Comparison of ENCODE assay signal across 11 cellular contexts in the genomic region with DNA sequence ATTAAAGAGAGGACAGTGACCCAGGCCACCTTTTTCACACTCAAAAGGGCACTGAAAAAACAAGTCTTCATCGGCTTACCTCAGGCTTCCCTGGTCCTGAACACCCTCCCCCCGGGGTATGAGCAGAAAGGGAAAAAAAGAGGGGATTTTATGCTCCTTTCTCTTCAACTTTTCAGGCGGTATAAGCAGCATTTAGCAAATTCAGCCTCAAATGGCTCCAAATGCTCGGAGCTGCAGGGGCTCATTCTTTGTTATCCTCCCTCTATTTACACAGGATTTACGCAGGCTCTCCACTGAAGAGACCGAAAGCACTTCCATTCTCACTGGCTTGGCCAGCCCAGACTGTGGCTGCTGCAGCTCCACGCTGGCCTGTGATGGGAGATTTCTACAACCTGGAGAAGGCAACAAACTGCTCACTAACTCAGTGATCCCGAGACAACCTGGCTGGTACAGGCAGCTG. TPM values are rescaled to one million over a fixed set of nuclear protein-coding genes. Genes with fewer than 3 reads are reported as not detected.
DNase-seq lines count a peak whose midpoint lies in the region; ATAC-seq and TF ChIP-seq lines count a peak whose summit lies in the region.
"Had no signal": no experiment of that assay in that cellular context is flagged by ENCODE, and none has a peak within 500 bp of the region (broad histone marks: within the 10 kb centered on the region; RNA-seq: fewer than 3 reads in every experiment).

No MANE protein-coding gene starts in this region.

- no peak overlapping the region for H3K27ac Mint-ChIP-seq in natural killer cell
- H3K27ac Mint-ChIP-seq: activated T-cell treated with anti-CD3 and anti-CD28 coated beads, Interleukin-2, amount 50 U/mL, for 24 hours had no signal

- no peak overlapping the region for H3K27ac ChIP-seq in mammary epithelial cell (ENCODE audit: insufficient read depth, low read depth, low read length)
- H3K27ac ChIP-seq: VCaP had no signal

- H3K36me3 ChIP-seq in NT2/D1 (ENCODE audit: insufficient read depth, insufficient read length, low read length) (no peaks in the 10 kb centered on the region), mammary epithelial cell (ENCODE audit: insufficient read depth, low read length) (peaks cover 1% of the 10 kb centered on the region)
- H3K36me3 ChIP-seq: uterus had no signal

- H3K9ac ChIP-seq in NT2/D1 (ENCODE audit: insufficient read length, low read depth), result peak overlapping the region; percentile 47
- no peak overlapping the region for H3K9ac ChIP-seq in mammary epithelial cell (ENCODE audit: insufficient read depth, low read length)

- H3K79me2 ChIP-seq in mammary epithelial cell (ENCODE audit: insufficient read depth, low read length), result no peaks in the 10 kb centered on the region

- H4K20me1 ChIP-seq in mammary epithelial cell (ENCODE audit: insufficient read depth, low read length), result no peaks in the 10 kb centered on the region

- in situ Hi-C loops in mammary epithelial cell (cut with MboI; ENCODE audit: low sequenced_read_pairs in 2 of 2), result no loop called here

- ATAC-seq in natural killer cell, result no peak

- no peak overlapping the region for H2AFZ ChIP-seq in mammary epithelial cell (ENCODE audit: low read depth, low read length)

- H3K4me3 Mint-ChIP-seq in natural killer cell, result no peak overlapping the region
- H3K4me3 Mint-ChIP-seq: activated T-cell treated with anti-CD3 and anti-CD28 coated beads, Interleukin-2, amount 50 U/mL, for 24 hours had no signal

- no peaks in the 10 kb centered on the region for H3K27me3 ChIP-seq in NT2/D1 (ENCODE audit: insufficient read depth, insufficient read length)
- no peaks in the 10 kb centered on the region for H3K27me3 ChIP-seq in mammary epithelial cell (ENCODE audit: insufficient read depth, low read length)
- H3K27me3 ChIP-seq: uterus had no signal

- peaks cover 2% of the 10 kb centered on the region for H3K4me1 ChIP-seq in NT2/D1 (ENCODE audit: insufficient read depth, insufficient read length)
- H3K4me1 ChIP-seq in mammary epithelial cell (ENCODE audit: insufficient read depth, low read length), result peaks cover 14% of the 10 kb centered on the region

- H3K4me1 Mint-ChIP-seq in natural killer cell, result no peaks in the 10 kb centered on the region

- H3K4me3 ChIP-seq in NT2/D1 (ENCODE audit: insufficient read length, low read depth), result no peak overlapping the region
- no peak overlapping the region for H3K4me3 ChIP-seq in mammary epithelial cell (replicated peaks in 1 of 3; ENCODE audit: insufficient read depth in 1 of 3, low read depth in 2 of 3, low read length in 3 of 3)
- H3K4me3 ChIP-seq: uterus had no signal

- 98% methylated on average over 7 of the region's 8 CpGs for WGBS in mammary epithelial cell (ENCODE audit: low coverage, missing lambda C conversion rate)

- no peaks in the 10 kb centered on the region for H3K36me3 Mint-ChIP-seq in natural killer cell

- TF ChIP-seq CTCF in mammary epithelial cell (conservative IDR thresholded peaks at IDR 0.05 in 1 of 2, IDR thresholded peaks at IDR 0.05 in 1 of 2; ENCODE audit: extremely low read depth in 1 of 2, insufficient read depth in 1 of 2, low read depth in 1 of 2, low read length in 2 of 2) (no peak), natural killer cell (IDR thresholded peaks at IDR 0.05) (no peak)

- dilution Hi-C loops in mammary epithelial cell (cut with HindIII; ENCODE audit: low sequenced_read_pairs), result no loop called here

- no peak overlapping the region for H3K4me2 ChIP-seq in mammary epithelial cell (ENCODE audit: insufficient read depth, low read depth, low read length)

- H3K9me3 Mint-ChIP-seq in natural killer cell, result peaks cover 0 to 10% of the 10 kb centered on the region in 2 donors
- H3K9me3 Mint-ChIP-seq: activated T-cell treated with anti-CD3 and anti-CD28 coated beads, Interleukin-2, amount 50 U/mL, for 24 hours had no signal

- DNase-seq in HuH-7 (ENCODE audit: low spot score), result peak; percentile 20
- peak; percentile 66 for DNase-seq in NT2/D1 (ENCODE audit: low read depth, low spot score)
- DNase-seq in iPS DF 19.7 (ENCODE audit: low read depth, low spot score), result peak; percentile 42
- peak in 8 of 10 donors; percentile 17 to 86 (median 30) for DNase-seq in posterior cingulate gyrus
- DNase-seq in mammary epithelial cell, result no peak
- no peak for DNase-seq in activated naive CD4-positive, alpha-beta T cell treated with Interleukin-2 at 50 U/mL for 16 hours
- no peak for DNase-seq in natural killer cell
- DNase-seq: activated T-cell treated with anti-CD3 and anti-CD28 coated beads, Interleukin-2, amount 50 U/mL, for 24 hours; NCI-H1694; uterus had no signal

- intact Hi-C loops in posterior cingulate gyrus (cut with DNase I) (no loop called here), mammary epithelial cell (cut with micrococcal nuclease) (no loop called here), natural killer cell (cut with micrococcal nuclease) (no loop called here)

- H3K9me3 ChIP-seq in NT2/D1 (ENCODE audit: insufficient read depth, low read length), result no peaks in the 10 kb centered on the region
- no peaks in the 10 kb centered on the region for H3K9me3 ChIP-seq in mammary epithelial cell (replicated peaks; ENCODE audit: insufficient read depth, low read length)
- H3K9me3 ChIP-seq: uterus had no signal

- no peaks in the 10 kb centered on the region for H3K27me3 Mint-ChIP-seq in natural killer cell (ENCODE audit: low read depth in 2 of 2)

- CTCF ChIA-PET in mammary epithelial cell (lab: Charles Lee; ENCODE audit: low non-redundant PET), result no interaction called here

- BruUV-seq in mammary epithelial cell (replicated peaks; lab: Mats Ljungman, UMichigan), result no TSS peak

RNA-seq across cellular contexts. Expression of gene MEIS2, which starts 54.5 kb away (rescaled TPM):
- total RNA-seq in mammary epithelial cell (1 to 10 TPM; 6.7 to 8.4 TPM), natural killer cell (under 1 TPM in 1 of 3 donors, not detected in 2; 0.35 TPM)
- 8.4 TPM for polyA plus RNA-seq in mammary epithelial cell
- polyA minus RNA-seq in mammary epithelial cell, result 1.3 TPM

Comparison
In these comparisons a context has a peak if more than half of its experiments do, and no peak if none do; other contexts are left out.
1. DNase-seq: peak in HuH-7 (single experiment), NT2/D1 (single experiment), iPS DF 19.7 (single experiment) and posterior cingulate gyrus (8 of 10); none in mammary epithelial cell (single experiment), activated naive CD4-positive, alpha-beta T cell treated with Interleukin-2 at 50 U/mL for 16 hours (single experiment) and natural killer cell (single experiment).
2. RNA of gene MEIS2, which starts 54.5 kb away (total RNA-seq): 6.7 to 8.4 TPM in mammary epithelial cell; 0.35 TPM in natural killer cell; every median in the first group is over 4 times any median in the second.